Comparison of ENCODE assay signal across 17 cellular contexts in the genomic region with DNA sequence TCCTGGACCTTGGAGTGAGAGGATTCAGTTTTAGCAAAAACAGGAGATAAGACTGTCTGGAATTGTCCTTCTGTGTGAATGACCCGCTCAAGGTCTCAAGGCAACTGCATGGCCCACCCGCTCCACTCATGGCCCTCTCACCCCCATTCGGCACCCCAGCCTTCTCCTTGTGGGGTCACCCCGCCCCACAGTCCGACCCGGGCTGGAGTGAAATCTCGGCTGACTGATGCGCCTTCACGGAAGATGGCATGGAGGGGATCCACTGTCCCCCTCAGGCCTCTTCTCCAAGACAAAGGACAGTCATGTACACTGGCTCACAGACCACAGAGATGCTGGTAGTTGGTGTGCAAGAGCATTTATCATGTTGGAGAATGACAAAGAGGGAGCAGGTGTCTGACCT.
"Had no signal": no experiment of that assay in that cellular context is flagged by ENCODE, and none has a peak within 500 bp of the region (broad histone marks: within the 10 kb centered on the region; RNA-seq: fewer than 3 reads in every experiment).

No MANE protein-coding gene starts in this region.

- H3K36me3 ChIP-seq: heart left ventricle, neutrophil, right atrium auricular region, tibial artery, upper lobe of left lung had no signal

- H3K27ac ChIP-seq: foreskin keratinocyte, heart left ventricle, neutrophil, right atrium auricular region, tibial artery, upper lobe of left lung had no signal

- H3K4me3 Mint-ChIP-seq: central memory CD8-positive, alpha-beta T cell; effector memory CD8-positive, alpha-beta T cell; naive thymus-derived CD4-positive, alpha-beta T cell; nephron progenitor cell had no signal

- DNase-seq: effector memory CD8-positive, alpha-beta T cell; foreskin keratinocyte; heart left ventricle; hippocampal formation; left colon; left ventricle myocardium superior; mammary epithelial cell; naive thymus-derived CD4-positive, alpha-beta T cell; nephron progenitor cell; small intestine; stimulated activated CD4-positive, alpha-beta T cell treated with anti-CD3 and anti-CD28 coated beads, Interleukin-2, amount 100 ng/mL, for 48 hours; stimulated activated naive CD4-positive, alpha-beta T cell treated with Interleukin-2 at 50 U/mL for 16 hours; upper lobe of left lung had no signal

- H3K4me3 ChIP-seq: heart left ventricle, right atrium auricular region, tibial artery, upper lobe of left lung had no signal

- H3K4me1 ChIP-seq: foreskin keratinocyte had no signal

- H3K36me3 Mint-ChIP-seq: naive thymus-derived CD4-positive, alpha-beta T cell had no signal

- H3K27ac Mint-ChIP-seq: naive thymus-derived CD4-positive, alpha-beta T cell had no signal

- H3K9me3 ChIP-seq: neutrophil, right atrium auricular region, tibial artery, upper lobe of left lung had no signal

- ATAC-seq: effector memory CD8-positive, alpha-beta T cell; foreskin keratinocyte; heart left ventricle; left colon; left ventricle myocardium superior; naive thymus-derived CD4-positive, alpha-beta T cell had no signal

- H3K27me3 ChIP-seq: right atrium auricular region, tibial artery had no signal

- H3K9me3 Mint-ChIP-seq: central memory CD8-positive, alpha-beta T cell; effector memory CD8-positive, alpha-beta T cell; naive thymus-derived CD4-positive, alpha-beta T cell had no signal
